ENCODE assay signal across 24 cellular contexts in genomic region chr22:28541137-28541536, GRCh38.
"Had no signal": no experiment of that assay in that cellular context is flagged by ENCODE, and none has a peak within 500 bp of the region (broad histone marks: within the 10 kb centered on the region; RNA-seq: fewer than 3 reads in every experiment).

No MANE protein-coding gene starts in this region.

- H3K4me2 ChIP-seq: smooth muscle cell had no signal

- H3K4me3 ChIP-seq: dorsolateral prefrontal cortex, heart left ventricle, left ventricle myocardium inferior, lower lobe of right lung, pancreas, smooth muscle cell, tibial nerve had no signal

- H3K4me1 ChIP-seq: heart left ventricle, lower lobe of right lung, pancreas, tibial nerve had no signal

- H3K27me3 ChIP-seq: dorsolateral prefrontal cortex, heart left ventricle, pancreas, tibial nerve had no signal

- H3K36me3 Mint-ChIP-seq: immature natural killer cell; natural killer cell; stimulated activated effector memory CD8-positive, alpha-beta T cell treated with anti-CD3 and anti-CD28 coated beads, Interleukin-12 subunit alpha, Interleukin-12 subunit beta, amount 100 ng/mL, for 72 hours had no signal

- H3K27ac ChIP-seq: dorsolateral prefrontal cortex, heart left ventricle, left ventricle myocardium inferior, lower lobe of right lung, pancreas, tibial nerve had no signal

- H3K9me3 ChIP-seq: lower lobe of right lung, pancreas had no signal

- H3K27ac Mint-ChIP-seq: immature natural killer cell; memory B cell; mesothelial cell of epicardium; natural killer cell; progenitor cell of endocrine pancreas; stimulated activated effector memory CD8-positive, alpha-beta T cell treated with anti-CD3 and anti-CD28 coated beads, Interleukin-12 subunit alpha, Interleukin-12 subunit beta, amount 100 ng/mL, for 72 hours had no signal

- ATAC-seq: esophagus mucosa; heart left ventricle; lower lobe of right lung; natural killer cell; pancreas; right cardiac atrium; stimulated activated effector memory CD8-positive, alpha-beta T cell treated with anti-CD3 and anti-CD28 coated beads, Interleukin-12 subunit alpha, Interleukin-12 subunit beta, amount 100 ng/mL, for 72 hours; stimulated activated naive CD8-positive, alpha-beta T cell treated with anti-CD3 and anti-CD28 coated beads, Interleukin-15, Interleukin-2, amounts not matched to agents 100 U/mL and 50 U/mL, for 24 hours had no signal

- H3K36me3 ChIP-seq: heart left ventricle, left ventricle myocardium inferior, lower lobe of right lung, pancreas had no signal

- DNase-seq: cortex of kidney; dorsolateral prefrontal cortex; effector memory CD4-positive, alpha-beta T cell; heart left ventricle; hypothalamus; immature natural killer cell; left ventricle myocardium inferior; lower lobe of right lung; natural killer cell; occipital lobe; pancreas; right cardiac atrium; stimulated activated CD4-positive, alpha-beta T cell treated with anti-CD3 and anti-CD28 coated beads, Interleukin-4, amount 100 ng/mL, for 1 hour; stimulated activated CD8-positive, alpha-beta memory T cell treated with anti-CD3 and anti-CD28 coated beads, Interleukin-4, amount 100 ng/mL, for 48 hours; stimulated activated naive CD8-positive, alpha-beta T cell treated with anti-CD3 and anti-CD28 coated beads, Interleukin-15, Interleukin-2, amounts not matched to agents 100 U/mL and 50 U/mL, for 24 hours had no signal

- H3K4me1 Mint-ChIP-seq: central memory CD8-positive, alpha-beta T cell; immature natural killer cell; memory B cell; mesothelial cell of epicardium; natural killer cell; stimulated activated effector memory CD8-positive, alpha-beta T cell treated with anti-CD3 and anti-CD28 coated beads, Interleukin-12 subunit alpha, Interleukin-12 subunit beta, amount 100 ng/mL, for 72 hours had no signal

- H3K4me3 Mint-ChIP-seq: central memory CD8-positive, alpha-beta T cell; immature natural killer cell; memory B cell; mesothelial cell of epicardium; natural killer cell; neural crest cell; stimulated activated effector memory CD8-positive, alpha-beta T cell treated with anti-CD3 and anti-CD28 coated beads, Interleukin-12 subunit alpha, Interleukin-12 subunit beta, amount 100 ng/mL, for 72 hours had no signal

- H3K27me3 Mint-ChIP-seq: progenitor cell of endocrine pancreas had no signal
